ENCODE assay signal across 27 cellular contexts in genomic region chr19:22733691-22734090, GRCh38. TPM values are rescaled to one million over a fixed set of nuclear protein-coding genes. Genes with fewer than 3 reads are reported as not detected.
A peak's percentile ranks its signal among the peaks of the same experiment; 100 is the strongest.
DNase-seq lines count a peak whose midpoint lies in the region; ATAC-seq and TF ChIP-seq lines count a peak whose summit lies in the region.
"Had no signal": no experiment of that assay in that cellular context is flagged by ENCODE, and none has a peak within 500 bp of the region (broad histone marks: within the 10 kb centered on the region; RNA-seq: fewer than 3 reads in every experiment).

No MANE protein-coding gene starts in this region.

- H3K4me1 ChIP-seq in right atrium auricular region (no peaks in the 10 kb centered on the region), heart left ventricle (no peaks in the 10 kb centered on the region), lung (ENCODE audit: control insufficient read depth in 2 of 2, insufficient read depth in 2 of 2, low read length in 2 of 2) (no peaks in the 10 kb centered on the region)
- H3K4me1 ChIP-seq: A549, BE2C, BLaER1 had no signal

- H3K36me3 ChIP-seq in right atrium auricular region (no peaks in the 10 kb centered on the region), heart left ventricle (no peaks in the 10 kb centered on the region), lung (ENCODE audit: control insufficient read depth in 2 of 2, insufficient read depth in 2 of 2, low read length in 2 of 2) (no peaks in the 10 kb centered on the region)
- H3K36me3 ChIP-seq: BE2C, BLaER1 had no signal

- TF ChIP-seq CTCF in right atrium auricular region (IDR thresholded peaks at IDR 0.05) (no peak), heart left ventricle (IDR thresholded peaks at IDR 0.05) (no peak), lung (IDR thresholded peaks at IDR 0.05; ENCODE audit: control extremely low read depth, extremely low read depth) (no peak)

- H3K27ac ChIP-seq in right atrium auricular region (no peak overlapping the region), heart left ventricle (no peak overlapping the region), lung (ENCODE audit: low read depth in 1 of 2, low read length in 1 of 2) (no peak overlapping the region)
- H3K27ac ChIP-seq: 22Rv1, A549, BLaER1 had no signal

- intact Hi-C loops in heart left ventricle (cut with DNase I), result no loop called here

- no peaks in the 10 kb centered on the region for H3K27me3 ChIP-seq in right atrium auricular region
- H3K27me3 ChIP-seq in heart left ventricle, result no peaks in the 10 kb centered on the region
- no peaks in the 10 kb centered on the region for H3K27me3 ChIP-seq in lung (ENCODE audit: control insufficient read depth, insufficient read depth)
- H3K27me3 ChIP-seq: BE2C, BLaER1 had no signal

- H3K9me3 ChIP-seq in right atrium auricular region (peaks cover 0 to 3% of the 10 kb centered on the region in 2 donors), heart left ventricle (peaks cover 0 to 39% (median 1%) of the 10 kb centered on the region in 12 donors), lung (ENCODE audit: control insufficient read depth in 2 of 2, insufficient read depth in 1 of 2, low read length in 1 of 2) (peaks cover 0 to 23% of the 10 kb centered on the region in 2 donors)
- H3K9me3 ChIP-seq: BE2C had no signal

- no peak for TF ChIP-seq POLR2A in heart left ventricle (IDR thresholded peaks at IDR 0.05)

- ATAC-seq in heart left ventricle (no peak), lung (ENCODE audit: insufficient read depth, low FRiP score) (no peak), HG02840 (IDR thresholded peaks at IDR 0.05; ENCODE audit: low FRiP score, unreplicated experiment) (no peak)
- ATAC-seq: A549, GM12878 had no signal

- H3K4me3 ChIP-seq in right atrium auricular region, result no peak overlapping the region
- H3K4me3 ChIP-seq in heart left ventricle, result no peak overlapping the region
- no peak overlapping the region for H3K4me3 ChIP-seq in lung
- H3K4me3 ChIP-seq: A549, BLaER1, GM12878 had no signal

- DNase-seq in right atrium auricular region (ENCODE audit: low spot score), result peak; percentile 36
- no peak for DNase-seq in heart left ventricle
- peak; percentile 14 for DNase-seq in lung (ENCODE audit: low spot score)
- DNase-seq in stimulated activated CD8-positive, alpha-beta memory T cell treated with anti-CD3 and anti-CD28 coated beads, Interleukin-4, amount 100 ng/mL, for 48 hours, result no peak
- DNase-seq: AML-193; BE2C; C1 segment of cervical spinal cord; CD4-positive, alpha-beta memory T cell; CD4-positive, CD25-positive, alpha-beta regulatory T cell; CD8-positive, alpha-beta memory T cell; COR-L47; DMS 273 treated with DMSO at 0.1 percent for 48 hours; DMS153; DMS53; DMS79; DND-41; EL; GDM1 had no signal

- WGBS in heart left ventricle, 4 donors, result 68 to 92% (median 85%) methylated on average over 7 of the region's 7 CpGs
- 71 to 84% methylated on average over 7 of the region's 7 CpGs for WGBS in lung, 2 donors

RNA-seq across cellular contexts. Expression of gene ZNF99, which starts 50.3 kb away (rescaled TPM):
- total RNA-seq in right atrium auricular region, result under 1 TPM in 1 of 2 donors, not detected in 1; 0.11 TPM
- under 1 TPM; 0.06 to 0.20 (median 0.10) TPM for total RNA-seq in heart left ventricle
- under 1 TPM; 0.04 to 0.07 TPM for polyA plus RNA-seq in heart left ventricle
- under 1 TPM; 0.06 to 0.31 TPM for total RNA-seq in lung
- under 1 TPM in 1 of 2 donors, not detected in 1; 0.01 TPM for polyA plus RNA-seq in lung
- total RNA-seq: A172; CD4-positive, alpha-beta memory T cell; CD4-positive, CD25-positive, alpha-beta regulatory T cell; CD8-positive, alpha-beta memory T cell; Daoy; G401; GM12878 had no signal
- polyA plus RNA-seq: A549; CD14-positive monocyte; CD4-positive, alpha-beta memory T cell; CD4-positive, CD25-positive, alpha-beta regulatory T cell; CD8-positive, alpha-beta memory T cell; GM12878 had no signal

Comparison
In these comparisons a context has a peak if more than half of its experiments do, and no peak if none do; other contexts are left out.
1. DNase-seq: peak in right atrium auricular region (single experiment) and lung (single experiment); none in heart left ventricle (0 of 5) and stimulated activated CD8-positive, alpha-beta memory T cell treated with anti-CD3 and anti-CD28 coated beads, Interleukin-4, amount 100 ng/mL, for 48 hours (single experiment).